ENCODE assay signal across 1 cellular context in genomic region chr16:23987443-23987842, GRCh38.
TF ChIP-seq lines count a peak whose summit lies in the region.

No MANE protein-coding gene starts in this region.

TF ChIP-seq in GM23338, 12 proteins besides CTCF, POLR2A, EP300 and RAD21 (continued from another document):
- no peak for TF ChIP-seq ZNF462 (CRISPR knock-in tag; IDR thresholded peaks at IDR 0.05)
